Comparison of ENCODE assay signal across 20 cellular contexts in the genomic region with DNA sequence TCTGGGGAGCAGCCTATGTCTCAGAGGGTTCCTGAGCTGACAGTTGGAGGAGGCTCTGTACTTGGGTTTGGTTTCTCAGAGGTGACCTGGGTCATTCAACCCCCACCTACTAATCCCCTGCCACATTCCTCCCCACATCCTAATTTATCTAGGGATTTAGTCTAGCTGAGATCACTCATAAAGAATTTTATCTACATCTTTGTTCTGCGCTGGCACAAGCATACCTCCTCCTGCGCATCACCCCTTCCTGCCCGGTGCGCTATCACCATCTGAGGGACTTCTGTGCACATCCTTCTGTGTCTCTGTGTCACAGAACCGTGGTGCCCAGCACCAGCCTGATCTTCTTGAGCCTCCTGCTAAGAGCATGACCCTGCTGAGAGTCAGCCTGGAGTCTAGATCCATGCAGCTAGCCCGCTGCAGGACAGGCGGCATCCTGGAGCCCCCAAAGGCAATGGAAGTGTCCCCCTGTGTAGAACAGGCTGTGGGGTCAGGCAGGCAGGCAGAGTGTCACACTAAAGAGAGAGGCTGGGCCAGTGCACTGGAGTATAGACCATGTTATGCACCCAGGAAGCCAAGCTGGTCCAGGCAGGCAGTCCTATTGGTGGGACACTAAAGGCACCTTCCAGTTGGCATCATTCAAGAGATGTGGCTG.
DNase-seq lines count a peak whose midpoint lies in the region; TF ChIP-seq lines count a peak whose summit lies in the region.
"Had no signal": no experiment of that assay in that cellular context is flagged by ENCODE, and none has a peak within 500 bp of the region (broad histone marks: within the 10 kb centered on the region; RNA-seq: fewer than 3 reads in every experiment).

No MANE protein-coding gene starts in this region.

- no peaks in the 10 kb centered on the region for H3K36me3 Mint-ChIP-seq in endodermal cell (ENCODE audit: low read depth)

- H3K27ac ChIP-seq in endodermal cell (ENCODE audit: low read depth, low read length) (no peak overlapping the region), thyroid gland (peak overlapping the region in 2 of 3 donors; percentile 38 to 44)
- H3K27ac ChIP-seq: gastrocnemius medialis, left lung, skin epidermis had no signal

- H3K9me3 Mint-ChIP-seq in endodermal cell: no peaks in the 10 kb centered on the region
- H3K9me3 Mint-ChIP-seq: activated CD4-positive, alpha-beta T cell treated with anti-CD3 and anti-CD28 coated beads, Interleukin-2, amount 10 ng/mL, durations not matched to agents 24 days and 14 days; activated naive CD4-positive, alpha-beta T cell treated with anti-CD3 and anti-CD28 coated beads for 36 hours; activated T-cell treated with anti-CD3 and anti-CD28 coated beads, Interleukin-2, amount 50 U/mL, for 72 hours had no signal

- TF ChIP-seq CTCF in endodermal cell (conservative IDR thresholded peaks at IDR 0.05) (no peak), thyroid gland (IDR thresholded peaks at IDR 0.05) (no peak)

- H3K4me3 ChIP-seq in endodermal cell (ENCODE audit: low read length): peak overlapping the region; percentile 24
- H3K4me3 ChIP-seq in thyroid gland (replicated peaks in 1 of 3): no peak overlapping the region
- H3K4me3 ChIP-seq: gastrocnemius medialis, GM12878, left lung, skin epidermis had no signal

- H3K4me3 Mint-ChIP-seq in endodermal cell: no peak overlapping the region
- H3K4me3 Mint-ChIP-seq: activated CD4-positive, alpha-beta T cell treated with anti-CD3 and anti-CD28 coated beads, Interleukin-2, amount 10 ng/mL, durations not matched to agents 24 days and 14 days; activated naive CD4-positive, alpha-beta T cell treated with anti-CD3 and anti-CD28 coated beads for 36 hours; activated T-cell treated with anti-CD3 and anti-CD28 coated beads, Interleukin-2, amount 50 U/mL, for 72 hours had no signal

- no peaks in the 10 kb centered on the region for H3K36me3 ChIP-seq in endodermal cell (ENCODE audit: control insufficient read depth, insufficient read depth, low read length)
- H3K36me3 ChIP-seq in thyroid gland: no peaks in the 10 kb centered on the region
- H3K36me3 ChIP-seq: gastrocnemius medialis, left lung had no signal

- H3K27me3 ChIP-seq in endodermal cell (ENCODE audit: control insufficient read depth, insufficient read depth, low read length, poor library complexity, severe bottlenecking) (no peaks in the 10 kb centered on the region), thyroid gland (no peaks in the 10 kb centered on the region)
- H3K27me3 ChIP-seq: gastrocnemius medialis, left lung had no signal

- 89 to 96% methylated on average over 7 of the region's 7 CpGs for WGBS in endodermal cell (ENCODE audit: insufficient coverage in 1 of 2, insufficient read length in 1 of 2), 2 experiments
- 95 to 96% methylated on average over 7 of the region's 7 CpGs for WGBS in thyroid gland, 2 donors

- no peak for TF ChIP-seq POLR2A in thyroid gland (IDR thresholded peaks at IDR 0.05)

- intact Hi-C loops in thyroid gland (cut with DNase I): no loop called here

- peaks cover 14% of the 10 kb centered on the region for H3K4me1 Mint-ChIP-seq in endodermal cell
- H3K4me1 Mint-ChIP-seq: activated CD4-positive, alpha-beta T cell treated with anti-CD3 and anti-CD28 coated beads, Interleukin-2, amount 10 ng/mL, durations not matched to agents 24 days and 14 days had no signal

- no peak overlapping the region for H3K27ac Mint-ChIP-seq in endodermal cell
- H3K27ac Mint-ChIP-seq: activated CD4-positive, alpha-beta T cell treated with anti-CD3 and anti-CD28 coated beads, Interleukin-2, amount 10 ng/mL, durations not matched to agents 24 days and 14 days; activated naive CD4-positive, alpha-beta T cell treated with anti-CD3 and anti-CD28 coated beads for 36 hours; activated T-cell treated with anti-CD3 and anti-CD28 coated beads, Interleukin-2, amount 50 U/mL, for 72 hours had no signal

- H3K27me3 Mint-ChIP-seq in endodermal cell (ENCODE audit: insufficient read depth): no peaks in the 10 kb centered on the region

- peaks cover 12% of the 10 kb centered on the region for H3K4me1 ChIP-seq in endodermal cell (ENCODE audit: control insufficient read depth, insufficient read depth, low read length)
- peaks cover 22 to 38% of the 10 kb centered on the region in 2 donors for H3K4me1 ChIP-seq in thyroid gland
- H3K4me1 ChIP-seq: gastrocnemius medialis, left lung had no signal

- H3K9me3 ChIP-seq in endodermal cell (ENCODE audit: control insufficient read depth, low read length) (no peaks in the 10 kb centered on the region), thyroid gland (no peaks in the 10 kb centered on the region)
- H3K9me3 ChIP-seq: gastrocnemius medialis, left lung had no signal

- no peak overlapping the region for H3K9ac ChIP-seq in endodermal cell (ENCODE audit: extremely low read depth, low read length, poor library complexity, severe bottlenecking)

- peak; percentile 16 for DNase-seq in ELR (ENCODE audit: low read depth)
- peak; percentile 51 for DNase-seq in NCI-H226
- DNase-seq in endodermal cell: peak; percentile 43
- no peak for DNase-seq in thyroid gland
- DNase-seq in NCI-H1417 treated with DMSO at 0.1 percent for 48 hours (lab: John Stamatoyannopoulos, UW): no peak
- DNase-seq in amniotic stem cell (lab: John Stamatoyannopoulos, UW): no peak
- DNase-seq in NOMO-1 (lab: John Stamatoyannopoulos, UW; ENCODE audit: unreplicated experiment in 2 of 2): no peak
- DNase-seq: activated CD4-positive, alpha-beta T cell treated with anti-CD3 and anti-CD28 coated beads, Interleukin-2, amount 10 ng/mL, durations not matched to agents 24 days and 14 days; activated naive CD4-positive, alpha-beta T cell treated with anti-CD3 and anti-CD28 coated beads for 36 hours; activated T-cell treated with anti-CD3 and anti-CD28 coated beads, Interleukin-2, amount 50 U/mL, for 72 hours; anterior cingulate cortex; caudate nucleus; dermis blood vessel endothelial cell; DND-41; gastrocnemius medialis; left lung; NCI-H1436 treated with DMSO at 0.1 percent for 48 hours; stimulated activated CD4-positive, alpha-beta T cell treated with anti-CD3 and anti-CD28 coated beads, Interleukin-1b, Interleukin-23, amount 100 ng/mL, for 48 hours had no signal

Comparison
In these comparisons a context has a peak if more than half of its experiments do, and no peak if none do; other contexts are left out.
1. DNase-seq: peak in ELR (single experiment), NCI-H226 (single experiment) and endodermal cell (single experiment); none in thyroid gland (0 of 2), NCI-H1417 treated with DMSO at 0.1 percent for 48 hours (single experiment), amniotic stem cell (single experiment) and NOMO-1 (0 of 2).